Comparison of ENCODE assay signal across 8 cellular contexts in the genomic region with DNA sequence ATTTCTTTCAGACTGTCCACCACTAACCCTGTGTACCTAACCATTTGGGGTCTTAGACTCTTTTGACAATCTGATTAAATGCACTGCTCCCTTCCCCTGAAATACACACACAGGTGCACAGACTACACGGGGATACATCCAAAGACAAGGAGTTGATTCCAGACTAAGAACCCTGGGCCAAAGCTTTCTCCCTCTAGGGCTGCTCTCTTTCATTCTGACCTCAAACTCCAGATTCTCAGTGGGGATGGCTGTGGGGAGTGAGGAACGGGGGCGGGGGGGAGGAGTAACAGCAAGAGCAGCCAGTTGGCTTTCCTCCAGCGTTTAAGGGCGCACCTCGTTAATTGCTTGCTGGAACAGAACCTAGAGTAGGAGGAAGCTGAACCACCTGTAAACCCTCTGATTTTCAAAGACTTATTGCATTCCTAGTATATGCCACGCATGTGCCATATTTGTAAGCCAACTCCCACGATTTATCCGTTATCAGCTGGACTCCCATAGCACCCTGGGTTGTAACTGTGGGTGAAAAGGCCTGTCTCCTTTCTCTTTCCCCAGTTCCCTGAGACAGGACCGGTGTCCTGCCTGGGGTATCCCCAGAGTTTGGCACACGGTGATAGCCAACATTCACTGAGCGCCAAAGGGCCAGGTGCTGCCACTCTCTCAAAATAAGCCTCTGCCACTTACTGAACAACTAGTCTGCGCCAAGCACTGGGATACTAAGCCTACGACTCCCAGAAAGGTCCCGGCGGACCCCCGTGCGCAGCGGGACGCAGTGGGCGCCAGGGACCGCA. TPM values are rescaled to one million over a fixed set of nuclear protein-coding genes. Genes with fewer than 3 reads are reported as not detected.
DNase-seq lines count a peak whose midpoint lies in the region; ATAC-seq and TF ChIP-seq lines count a peak whose summit lies in the region.

No MANE protein-coding gene starts in this region.

- no peak for TF ChIP-seq EP300 in Ishikawa (IDR thresholded peaks at IDR 0.05; ENCODE audit: borderline replicate concordance)

- H3K4me3 Mint-ChIP-seq in CD4-positive, alpha-beta memory T cell: peak overlapping the region; percentile 96 to 100 (median 98)
- peak overlapping the region; percentile 94 for H3K4me3 Mint-ChIP-seq in dendritic cell treated with granulocyte-macrophage colony-stimulating factor and Interleukin-4, amounts not matched to agents 40 ng/mL and 50 ng/mL, for 4 days

- TF ChIP-seq RAD21 in Ishikawa (IDR thresholded peaks at IDR 0.05; ENCODE audit: low read depth): no peak

- H3K27ac ChIP-seq in CD4-positive, alpha-beta memory T cell (ENCODE audit: low read depth, low read length): peak overlapping the region; percentile 73
- H3K27ac ChIP-seq in temporal lobe (ENCODE audit: low read depth, low read length): peak overlapping the region; percentile 88

- H3K9me3 ChIP-seq in CD4-positive, alpha-beta memory T cell (ENCODE audit: control insufficient read depth in 1 of 2, low read length in 2 of 2): no peaks in the 10 kb centered on the region

- peaks cover 12 to 36% of the 10 kb centered on the region in 2 donors for H3K36me3 Mint-ChIP-seq in CD4-positive, alpha-beta memory T cell
- H3K36me3 Mint-ChIP-seq in dendritic cell treated with granulocyte-macrophage colony-stimulating factor and Interleukin-4, amounts not matched to agents 40 ng/mL and 50 ng/mL, for 4 days (ENCODE audit: low read depth): peaks cover 77% of the 10 kb centered on the region

- peak overlapping the region; percentile 37 to 86 for H3K4me3 ChIP-seq in CD4-positive, alpha-beta memory T cell (ENCODE audit: low read length in 2 of 2)

- H3K9me3 Mint-ChIP-seq in CD4-positive, alpha-beta memory T cell: peaks cover 0 to 4% (median 0%) of the 10 kb centered on the region in 8 donors
- no peaks in the 10 kb centered on the region for H3K9me3 Mint-ChIP-seq in dendritic cell treated with granulocyte-macrophage colony-stimulating factor and Interleukin-4, amounts not matched to agents 40 ng/mL and 50 ng/mL, for 4 days

- peaks cover 16% of the 10 kb centered on the region for H3K36me3 ChIP-seq in CD4-positive, alpha-beta memory T cell (ENCODE audit: insufficient read depth, low read length)

- intact Hi-C loops in CD4-positive, alpha-beta memory T cell (cut with micrococcal nuclease): loop anchor here (5.0 to 10.0 kb wide), 4 partner anchors 123 to 1293 kb away; a partner anchor contains a TSS
- intact Hi-C loops in dendritic cell treated with granulocyte-macrophage colony-stimulating factor and Interleukin-4, amounts not matched to agents 40 ng/mL and 50 ng/mL, for 4 days (cut with micrococcal nuclease): loop anchor here (5.0 kb wide), 1 partner anchor 68 kb away; a partner anchor contains a TSS

- no peaks in the 10 kb centered on the region for H3K27me3 Mint-ChIP-seq in CD4-positive, alpha-beta memory T cell
- no peaks in the 10 kb centered on the region for H3K27me3 Mint-ChIP-seq in dendritic cell treated with granulocyte-macrophage colony-stimulating factor and Interleukin-4, amounts not matched to agents 40 ng/mL and 50 ng/mL, for 4 days

- no peaks in the 10 kb centered on the region for H3K27me3 ChIP-seq in CD4-positive, alpha-beta memory T cell (ENCODE audit: insufficient read depth, low read length)

- H3K4me1 Mint-ChIP-seq in CD4-positive, alpha-beta memory T cell: peaks cover 35 to 76% (median 58%) of the 10 kb centered on the region in 4 donors
- H3K4me1 Mint-ChIP-seq in dendritic cell treated with granulocyte-macrophage colony-stimulating factor and Interleukin-4, amounts not matched to agents 40 ng/mL and 50 ng/mL, for 4 days (ENCODE audit: low read depth): peaks cover 84% of the 10 kb centered on the region

- no peak for ATAC-seq in HG03095 (IDR thresholded peaks at IDR 0.05; ENCODE audit: unreplicated experiment)

- POLR2A ChIA-PET in CD4-positive, alpha-beta memory T cell (lab: Charles Lee; ENCODE audit: partially characterized antibody): interaction anchor here (1.0 to 3.3 kb wide), 3 partner anchors 85 to 105 kb away, joined by 5 to 27 read pairs (median 9); no protein-coding TSS in a partner anchor

- peak in 2 of 5 donors; percentile 20 to 53 for DNase-seq in CD4-positive, alpha-beta memory T cell
- DNase-seq in SW480 (ENCODE audit: low spot score) (peak; percentile 65), medulla oblongata (ENCODE audit: extremely low spot score) (peak; percentile 35), T1000 (lab: John Stamatoyannopoulos, UW) (no peak)

- H3K4me1 ChIP-seq in CD4-positive, alpha-beta memory T cell (ENCODE audit: insufficient read depth, low read length): peaks cover 55% of the 10 kb centered on the region

- CTCF ChIA-PET in CD4-positive, alpha-beta memory T cell (lab: Charles Lee; ENCODE audit: partially characterized antibody): no interaction called here

- H3K27ac Mint-ChIP-seq in CD4-positive, alpha-beta memory T cell: peak overlapping the region; percentile 75 to 100 (median 92)
- peak overlapping the region; percentile 94 for H3K27ac Mint-ChIP-seq in dendritic cell treated with granulocyte-macrophage colony-stimulating factor and Interleukin-4, amounts not matched to agents 40 ng/mL and 50 ng/mL, for 4 days

TF ChIP-seq in Ishikawa, 13 proteins besides CTCF, POLR2A, EP300 and RAD21:
- no peak for TF ChIP-seq FOXM1 (IDR thresholded peaks at IDR 0.05; ENCODE audit: borderline replicate concordance, low read depth)
- TF ChIP-seq, protein P1, sequence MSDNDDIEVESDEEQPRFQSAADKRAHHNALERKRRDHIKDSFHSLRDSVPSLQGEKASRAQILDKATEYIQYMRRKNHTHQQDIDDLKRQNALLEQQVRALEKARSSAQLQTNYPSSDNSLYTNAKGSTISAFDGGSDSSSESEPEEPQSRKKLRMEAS (IDR thresholded peaks at IDR 0.05): no peak
- TF ChIP-seq, protein P2, sequence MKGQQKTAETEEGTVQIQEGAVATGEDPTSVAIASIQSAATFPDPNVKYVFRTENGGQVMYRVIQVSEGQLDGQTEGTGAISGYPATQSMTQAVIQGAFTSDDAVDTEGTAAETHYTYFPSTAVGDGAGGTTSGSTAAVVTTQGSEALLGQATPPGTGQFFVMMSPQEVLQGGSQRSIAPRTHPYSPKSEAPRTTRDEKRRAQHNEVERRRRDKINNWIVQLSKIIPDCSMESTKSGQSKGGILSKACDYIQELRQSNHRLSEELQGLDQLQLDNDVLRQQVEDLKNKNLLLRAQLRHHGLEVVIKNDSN (IDR thresholded peaks at IDR 0.05): no peak; the same call in 1 of the 2 replicates
- TF ChIP-seq, protein P3, sequence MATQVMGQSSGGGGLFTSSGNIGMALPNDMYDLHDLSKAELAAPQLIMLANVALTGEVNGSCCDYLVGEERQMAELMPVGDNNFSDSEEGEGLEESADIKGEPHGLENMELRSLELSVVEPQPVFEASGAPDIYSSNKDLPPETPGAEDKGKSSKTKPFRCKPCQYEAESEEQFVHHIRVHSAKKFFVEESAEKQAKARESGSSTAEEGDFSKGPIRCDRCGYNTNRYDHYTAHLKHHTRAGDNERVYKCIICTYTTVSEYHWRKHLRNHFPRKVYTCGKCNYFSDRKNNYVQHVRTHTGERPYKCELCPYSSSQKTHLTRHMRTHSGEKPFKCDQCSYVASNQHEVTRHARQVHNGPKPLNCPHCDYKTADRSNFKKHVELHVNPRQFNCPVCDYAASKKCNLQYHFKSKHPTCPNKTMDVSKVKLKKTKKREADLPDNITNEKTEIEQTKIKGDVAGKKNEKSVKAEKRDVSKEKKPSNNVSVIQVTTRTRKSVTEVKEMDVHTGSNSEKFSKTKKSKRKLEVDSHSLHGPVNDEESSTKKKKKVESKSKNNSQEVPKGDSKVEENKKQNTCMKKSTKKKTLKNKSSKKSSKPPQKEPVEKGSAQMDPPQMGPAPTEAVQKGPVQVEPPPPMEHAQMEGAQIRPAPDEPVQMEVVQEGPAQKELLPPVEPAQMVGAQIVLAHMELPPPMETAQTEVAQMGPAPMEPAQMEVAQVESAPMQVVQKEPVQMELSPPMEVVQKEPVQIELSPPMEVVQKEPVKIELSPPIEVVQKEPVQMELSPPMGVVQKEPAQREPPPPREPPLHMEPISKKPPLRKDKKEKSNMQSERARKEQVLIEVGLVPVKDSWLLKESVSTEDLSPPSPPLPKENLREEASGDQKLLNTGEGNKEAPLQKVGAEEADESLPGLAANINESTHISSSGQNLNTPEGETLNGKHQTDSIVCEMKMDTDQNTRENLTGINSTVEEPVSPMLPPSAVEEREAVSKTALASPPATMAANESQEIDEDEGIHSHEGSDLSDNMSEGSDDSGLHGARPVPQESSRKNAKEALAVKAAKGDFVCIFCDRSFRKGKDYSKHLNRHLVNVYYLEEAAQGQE (IDR thresholded peaks at IDR 0.05; ENCODE audit: low read depth): no peak
- TF ChIP-seq NFIC (IDR thresholded peaks at IDR 0.05): peak; percentile 81
- TF ChIP-seq CEBPB (IDR thresholded peaks at IDR 0.05): no peak

RNA-seq across cellular contexts. Expression of a gene that starts 0.9 kb away (rescaled TPM):
- total RNA-seq in CD4-positive, alpha-beta memory T cell: 10 to 100 TPM; 52.7 to 54.2 TPM
- 1 to 10 TPM; 2.3 to 6.9 TPM for polyA plus RNA-seq in CD4-positive, alpha-beta memory T cell
- total RNA-seq in temporal lobe: 20.7 TPM

RNA-seq across cellular contexts. Expression of a gene that starts 1.1 kb away (rescaled TPM):
- 10 to 100 TPM; 20.8 to 20.9 TPM for total RNA-seq in CD4-positive, alpha-beta memory T cell
- 1 to 10 TPM; 1.4 to 2.6 TPM for polyA plus RNA-seq in CD4-positive, alpha-beta memory T cell
- 17.2 TPM for total RNA-seq in temporal lobe

RNA-seq across cellular contexts. Expression of a gene that starts 42.7 kb away (rescaled TPM):
- total RNA-seq in CD4-positive, alpha-beta memory T cell: not detected
- polyA plus RNA-seq in CD4-positive, alpha-beta memory T cell: not detected
- total RNA-seq in temporal lobe: 2.5 TPM

RNA-seq across cellular contexts. Expression of a gene that starts 42.9 kb away (rescaled TPM):
- total RNA-seq in CD4-positive, alpha-beta memory T cell: not detected
- polyA plus RNA-seq in CD4-positive, alpha-beta memory T cell: not detected
- not detected for total RNA-seq in temporal lobe

RNA-seq across cellular contexts. Expression of a gene that starts 53.9 kb away (rescaled TPM):
- total RNA-seq in CD4-positive, alpha-beta memory T cell: not detected
- polyA plus RNA-seq in CD4-positive, alpha-beta memory T cell: not detected
- total RNA-seq in temporal lobe: not detected
